Comparison of ENCODE assay signal across 16 cellular contexts in genomic region chr11:35811783-35812182, GRCh38.
A peak's percentile ranks its signal among the peaks of the same experiment; 100 is the strongest.
DNase-seq lines count a peak whose midpoint lies in the region; ATAC-seq, FAIRE-seq and TF ChIP-seq lines count a peak whose summit lies in the region.
"Had no signal": no experiment of that assay in that cellular context is flagged by ENCODE, and none has a peak within 500 bp of the region (broad histone marks: within the 10 kb centered on the region; RNA-seq: fewer than 3 reads in every experiment).

No MANE protein-coding gene starts in this region.

- peak; percentile 31 for DNase-seq in DMS153 treated with DMSO at 0.1 percent for 48 hours (lab: John Stamatoyannopoulos, UW; ENCODE audit: unreplicated experiment)
- DNase-seq in HepG2 (ENCODE audit: low spot score), result peak; percentile 7
- DNase-seq in T-helper 17 cell, result no peak
- DNase-seq in NCI-H526 (lab: John Stamatoyannopoulos, UW), result no peak
- DNase-seq in chondrocyte (ENCODE audit: low spot score), result no peak
- no peak for DNase-seq in NCI-H1105 (lab: John Stamatoyannopoulos, UW)
- DNase-seq: activated naive CD4-positive, alpha-beta T cell treated with anti-CD3 and anti-CD28 coated beads, Interleukin-2, amount 10 ng/mL, durations not matched to agents 7 days and 5 days; HFFc6; left colon; NCI-H2171 treated with DMSO at 0.1 percent for 48 hours; stimulated activated naive CD4-positive, alpha-beta T cell treated with Interleukin-2 at 50 U/mL for 16 hours; T1000 had no signal

- H3K27ac Mint-ChIP-seq in T-helper 17 cell (no peak overlapping the region), chondrocyte (ENCODE audit: unreplicated experiment) (no peak overlapping the region)
- H3K27ac Mint-ChIP-seq: activated naive CD4-positive, alpha-beta T cell treated with anti-CD3 and anti-CD28 coated beads, Interleukin-2, amount 10 ng/mL, durations not matched to agents 7 days and 5 days; B cell; HFFc6 had no signal

- peak overlapping the region; percentile 15; the same call in 1 of the 2 replicates for H3K4me2 ChIP-seq in OCI-LY3 (ENCODE audit: low read length)
- H3K4me2 ChIP-seq in HepG2 (ENCODE audit: low read depth, low read length), result no peak overlapping the region

- WGBS in HepG2 (ENCODE audit: low lambda C conversion rate), result 93% methylated on average over 2 of the region's 2 CpGs

- TF ChIP-seq EP300 in HepG2 (IDR thresholded peaks at IDR 0.05; ENCODE audit: low read depth in 2 of 2, low read length in 2 of 2), result no peak
- no peak for TF ChIP-seq EP300 in HepG2 (CRISPR knock-in tag; IDR thresholded peaks at IDR 0.05; ENCODE audit: borderline replicate concordance)

- TF ChIP-seq RAD21 in HepG2 (CRISPR knock-in tag; IDR thresholded peaks at IDR 0.05), result no peak

- no peaks in the 10 kb centered on the region for H3K27me3 Mint-ChIP-seq in T-helper 17 cell
- H3K27me3 Mint-ChIP-seq in chondrocyte (ENCODE audit: low read depth), result no peaks in the 10 kb centered on the region
- H3K27me3 Mint-ChIP-seq: activated naive CD4-positive, alpha-beta T cell treated with anti-CD3 and anti-CD28 coated beads, Interleukin-2, amount 10 ng/mL, durations not matched to agents 7 days and 5 days; B cell had no signal

- no peak overlapping the region for H3K27ac ChIP-seq in OCI-LY3 (ENCODE audit: low read length)
- H3K27ac ChIP-seq in HepG2 (ENCODE audit: extremely low read length, insufficient read depth, low read length), result no peak overlapping the region

- POLR2A ChIA-PET in HepG2 (lab: Yijun Ruan, JAX), result interaction anchor here (0.6 to 1.1 kb wide), 2 partner anchors 16 to 74 kb away, joined by 3 read pairs; no protein-coding TSS in a partner anchor

- H3K9me3 ChIP-seq in OCI-LY3 (ENCODE audit: insufficient read depth, low read length) (no peaks in the 10 kb centered on the region), HepG2 (ENCODE audit: low read length) (no peaks in the 10 kb centered on the region), T-helper 17 cell (ENCODE audit: control insufficient read depth, low read length, poor library complexity, severe bottlenecking) (no peaks in the 10 kb centered on the region)

- CTCF ChIA-PET in HepG2 (lab: Yijun Ruan, JAX; ENCODE audit: low intra/inter-chr PET ratio, low total read pairs), result no interaction called here

- H3K9ac ChIP-seq in OCI-LY3 (ENCODE audit: low read length) (no peak overlapping the region), HepG2 (ENCODE audit: insufficient read depth, low read depth, low read length) (no peak overlapping the region)

- H3K36me3 ChIP-seq in OCI-LY3 (replicated peaks; ENCODE audit: low read depth, low read length) (no peaks in the 10 kb centered on the region), HepG2 (replicated peaks in 1 of 2; ENCODE audit: control insufficient read depth in 1 of 2, insufficient read depth in 2 of 2, low read length in 2 of 2) (peaks cover 5 to 10% of the 10 kb centered on the region in 2 experiments; a peak in 3 of 5 replicates)

- H3K4me3 ChIP-seq in OCI-LY3 (ENCODE audit: low read length) (no peak overlapping the region), HepG2 (replicated peaks in 1 of 3; ENCODE audit: insufficient read depth in 1 of 3, low read depth in 2 of 3, low read length in 3 of 3) (no peak overlapping the region)

- no peak overlapping the region for H2AFZ ChIP-seq in OCI-LY3 (ENCODE audit: low read depth, low read length)
- no peak overlapping the region for H2AFZ ChIP-seq in HepG2 (ENCODE audit: low read length)

- H3K4me3 Mint-ChIP-seq in T-helper 17 cell (no peak overlapping the region), chondrocyte (ENCODE audit: unreplicated experiment) (no peak overlapping the region)
- H3K4me3 Mint-ChIP-seq: activated naive CD4-positive, alpha-beta T cell treated with anti-CD3 and anti-CD28 coated beads, Interleukin-2, amount 10 ng/mL, durations not matched to agents 7 days and 5 days; B cell; HFFc6 had no signal

- in situ Hi-C loops in HepG2 (cut with HindIII; ENCODE audit: extremely low pct_ligation_motif_present, low pct_unique_long_range_greater_than_20kb), result no loop called here

- H3K36me3 Mint-ChIP-seq in T-helper 17 cell (ENCODE audit: low read depth) (peaks cover 6% of the 10 kb centered on the region), chondrocyte (ENCODE audit: low read depth) (peaks cover 12% of the 10 kb centered on the region)

- ATAC-seq in HG02759 (IDR thresholded peaks at IDR 0.05; ENCODE audit: unreplicated experiment) (peak; percentile 55), HepG2 (no peak), T-helper 17 cell (no peak)
- ATAC-seq: left colon had no signal

- H3K9me3 Mint-ChIP-seq in chondrocyte (ENCODE audit: low read depth), result no peaks in the 10 kb centered on the region
- H3K9me3 Mint-ChIP-seq: activated naive CD4-positive, alpha-beta T cell treated with anti-CD3 and anti-CD28 coated beads, Interleukin-2, amount 10 ng/mL, durations not matched to agents 7 days and 5 days; HFFc6 had no signal

- no peak for TF ChIP-seq POLR2A in HepG2 (IDR thresholded peaks at IDR 0.05; ENCODE audit: insufficient read depth in 1 of 2, low read depth in 2 of 2, low read length in 2 of 2)

- no peaks in the 10 kb centered on the region for H3K79me2 ChIP-seq in OCI-LY3 (ENCODE audit: low read length)
- no peaks in the 10 kb centered on the region for H3K79me2 ChIP-seq in HepG2 (ENCODE audit: insufficient read depth, low read length)

- H3K4me1 Mint-ChIP-seq in T-helper 17 cell (peaks cover 2% of the 10 kb centered on the region), chondrocyte (ENCODE audit: low read depth) (peaks cover 6% of the 10 kb centered on the region)
- H3K4me1 Mint-ChIP-seq: activated naive CD4-positive, alpha-beta T cell treated with anti-CD3 and anti-CD28 coated beads, Interleukin-2, amount 10 ng/mL, durations not matched to agents 7 days and 5 days; B cell had no signal

- FAIRE-seq in HepG2 (lab: Jason Lieb, UNC), result no peak
- FAIRE-seq: endothelial cell of umbilical vein had no signal

- H3K27me3 ChIP-seq in OCI-LY3 (ENCODE audit: low read depth, low read length) (no peaks in the 10 kb centered on the region), HepG2 (ENCODE audit: control insufficient read depth in 1 of 2, insufficient read depth in 2 of 2, low read length in 2 of 2) (no peaks in the 10 kb centered on the region)

- intact Hi-C loops in HepG2 (cut with micrococcal nuclease; ENCODE audit: unreplicated experiment), result no loop called here

- 0 out of 2 replicates have a peak, but pooled peaks have one; percentile 18 for TF ChIP-seq CTCF in OCI-LY3 (IDR thresholded peaks at IDR 0.05; ENCODE audit: low read depth, low read length)
- no peak for TF ChIP-seq CTCF in HepG2 (CRISPR knock-in tag; IDR thresholded peaks at IDR 0.05)
- no peak for TF ChIP-seq CTCF in chondrocyte (IDR thresholded peaks at IDR 0.05)

- H4K20me1 ChIP-seq in OCI-LY3 (ENCODE audit: insufficient read depth, low read length) (no peaks in the 10 kb centered on the region), HepG2 (ENCODE audit: insufficient read depth, low read length) (no peaks in the 10 kb centered on the region)

- H3K4me1 ChIP-seq in OCI-LY3 (ENCODE audit: low read length), result peaks cover 12% of the 10 kb centered on the region
- H3K4me1 ChIP-seq in HepG2 (ENCODE audit: insufficient read depth, low read length), result peaks cover 13% of the 10 kb centered on the region; the same call in 1 of the 2 replicates

- no TSS peak for BruUV-seq in HepG2 (replicated peaks; lab: Mats Ljungman, UMichigan)

TF ChIP-seq in HepG2, 621 proteins besides CTCF, POLR2A, EP300 and RAD21:
- TF ChIP-seq NFE2 (CRISPR knock-in tag; IDR thresholded peaks at IDR 0.05) (no peak), ZNF569 (CRISPR knock-in tag; IDR thresholded peaks at IDR 0.05; ENCODE audit: borderline replicate concordance) (no peak), DZIP1 (CRISPR knock-in tag; IDR thresholded peaks at IDR 0.05) (no peak), ZNF713 (CRISPR knock-in tag; IDR thresholded peaks at IDR 0.05) (no peak), DRAP1 (CRISPR knock-in tag; IDR thresholded peaks at IDR 0.05) (no peak)

Comparison
In these comparisons a context has a peak if more than half of its experiments do, and no peak if none do; other contexts are left out.
1. DNase-seq: peak in DMS153 treated with DMSO at 0.1 percent for 48 hours (single experiment) and HepG2 (single experiment); none in T-helper 17 cell (0 of 3), NCI-H526 (0 of 2), chondrocyte (single experiment) and NCI-H1105 (single experiment).